Comparison of ENCODE assay signal across 1 cellular context in the genomic region with DNA sequence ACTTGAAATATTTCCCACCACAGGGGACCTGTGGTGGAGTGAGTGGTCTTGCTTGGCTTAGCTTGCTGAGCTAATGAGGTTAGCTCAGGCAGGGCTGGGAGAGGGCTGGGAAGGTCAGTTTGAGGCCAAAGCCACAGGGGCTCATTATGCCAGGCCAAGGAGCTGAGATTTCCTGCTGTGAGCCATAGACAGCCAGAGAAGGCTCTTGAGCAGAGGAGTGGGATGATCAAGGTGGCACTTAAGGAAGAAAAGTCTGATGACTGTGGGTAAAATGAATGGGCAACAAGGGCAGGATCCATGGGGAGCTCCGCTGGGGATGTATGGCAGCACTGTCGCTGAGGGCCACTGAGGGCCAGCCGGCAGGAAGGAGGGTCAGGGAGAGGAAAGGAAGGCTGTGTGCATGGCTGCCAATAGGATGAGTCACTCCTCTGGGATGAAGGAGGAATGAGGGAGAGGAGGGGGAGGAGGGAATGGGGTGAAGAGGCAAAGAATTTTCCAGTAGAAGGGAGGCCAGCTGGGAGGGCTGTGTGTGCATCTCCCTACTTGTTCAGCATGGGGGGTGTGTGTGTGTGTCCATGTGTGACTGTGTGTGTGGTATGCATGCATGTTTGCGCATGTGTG.
TF ChIP-seq lines count a peak whose summit lies in the region.

No MANE protein-coding gene starts in this region.

TF ChIP-seq in endothelial cell of umbilical vein, 7 proteins besides CTCF, POLR2A, EP300 and RAD21:
- TF ChIP-seq EZH2 (IDR thresholded peaks at IDR 0.05; ENCODE audit: borderline replicate concordance, low read depth, low read length, severe bottlenecking) (no peak), MYC (IDR thresholded peaks at IDR 0.05; ENCODE audit: low read depth, low read length) (no peak), POLR2AphosphoS5 (IDR thresholded peaks at IDR 0.05; ENCODE audit: insufficient read depth, low read depth, low read length) (peak; percentile 81), JUN (IDR thresholded peaks at IDR 0.05; ENCODE audit: borderline replicate concordance, insufficient read depth, insufficient read length, low read depth) (peak; percentile 70), GATA2 (IDR thresholded peaks at IDR 0.05; ENCODE audit: insufficient read depth, insufficient read length, low read depth, low read length) (peak; percentile 46), FOS (IDR thresholded peaks at IDR 0.05; ENCODE audit: borderline replicate concordance, insufficient read depth, low read length) (peak; percentile 78)
- TF ChIP-seq, protein P1, sequence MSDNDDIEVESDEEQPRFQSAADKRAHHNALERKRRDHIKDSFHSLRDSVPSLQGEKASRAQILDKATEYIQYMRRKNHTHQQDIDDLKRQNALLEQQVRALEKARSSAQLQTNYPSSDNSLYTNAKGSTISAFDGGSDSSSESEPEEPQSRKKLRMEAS (IDR thresholded peaks at IDR 0.05; ENCODE audit: insufficient read depth, insufficient read length) = no peak
